14 cellular contexts compared by ENCODE assay signal in genomic region chr6:126909493-126909892, GRCh38.
A peak's percentile ranks its signal among the peaks of the same experiment; 100 is the strongest.
DNase-seq lines count a peak whose midpoint lies in the region; ATAC-seq and TF ChIP-seq lines count a peak whose summit lies in the region.
"Had no signal": no experiment of that assay in that cellular context is flagged by ENCODE, and none has a peak within 500 bp of the region (broad histone marks: within the 10 kb centered on the region; RNA-seq: fewer than 3 reads in every experiment).

No MANE protein-coding gene starts in this region.

- H3K36me3 ChIP-seq in smooth muscle cell (ENCODE audit: low read depth), result no peaks in the 10 kb centered on the region
- H3K36me3 ChIP-seq: HAP-1 had no signal

- no peaks in the 10 kb centered on the region for H3F3A ChIP-seq in smooth muscle cell (ENCODE audit: low read depth)

- TF ChIP-seq CTCF in smooth muscle cell (IDR thresholded peaks at IDR 0.05; ENCODE audit: borderline replicate concordance, insufficient read depth, poor library complexity, severe bottlenecking), result no peak
- no peak for TF ChIP-seq CTCF in coronary artery (IDR thresholded peaks at IDR 0.05)

- DNase-seq in NCI-H69 (lab: John Stamatoyannopoulos, UW) (peak; percentile 14), smooth muscle cell (lab: John Stamatoyannopoulos, UW; ENCODE audit: unreplicated experiment) (no peak), midbrain (lab: John Stamatoyannopoulos, UW) (no peak), coronary artery (ENCODE audit: low spot score) (no peak)
- no peak for DNase-seq in NK-92 treated with Interleukin-12 subunit alpha and Interleukin-12 subunit beta, amount 100 ng/mL, for 24 hours (lab: John Stamatoyannopoulos, UW)
- DNase-seq: Caco-2; CD8-positive, alpha-beta T cell; DMS53; GF-D8 had no signal

- H3K9me3 ChIP-seq in smooth muscle cell (replicated peaks; ENCODE audit: low read depth), result no peaks in the 10 kb centered on the region
- H3K9me3 ChIP-seq: A549, Caco-2, HAP-1 had no signal

- no peak overlapping the region for H3K27ac ChIP-seq in smooth muscle cell (ENCODE audit: low read depth)
- H3K27ac ChIP-seq in coronary artery, result no peak overlapping the region
- H3K27ac ChIP-seq: A549, HL-60 had no signal

- no peaks in the 10 kb centered on the region for H4K20me1 ChIP-seq in smooth muscle cell (ENCODE audit: low read depth)

- no peak overlapping the region for H3K4me3 ChIP-seq in smooth muscle cell
- no peak overlapping the region for H3K4me3 ChIP-seq in coronary artery
- H3K4me3 ChIP-seq: A549, HAP-1 had no signal

- peak overlapping the region; percentile 28 for H2AFZ ChIP-seq in smooth muscle cell (ENCODE audit: low read depth)

- 41% methylated on average over 3 of the region's 3 CpGs for WGBS in smooth muscle cell (ENCODE audit: low lambda C conversion rate)

- H3K79me2 ChIP-seq in smooth muscle cell (ENCODE audit: low read depth), result no peaks in the 10 kb centered on the region

- H3K4me2 ChIP-seq in smooth muscle cell, result no peak overlapping the region
- H3K4me2 ChIP-seq: A549 had no signal

- H3K4me1 ChIP-seq in smooth muscle cell (ENCODE audit: low read depth), result no peaks in the 10 kb centered on the region
- H3K4me1 ChIP-seq: A549, HAP-1 had no signal

- peak; percentile 71 for ATAC-seq in GM19324 (IDR thresholded peaks at IDR 0.05; ENCODE audit: low FRiP score, unreplicated experiment)
- peak; percentile 40 for ATAC-seq in HG02938 (IDR thresholded peaks at IDR 0.05; ENCODE audit: unreplicated experiment)
- ATAC-seq: A549; CD8-positive, alpha-beta T cell had no signal

- H3K9ac ChIP-seq in smooth muscle cell (ENCODE audit: low read depth), result no peak overlapping the region

- H3K27me3 ChIP-seq in smooth muscle cell (ENCODE audit: low read depth), result no peaks in the 10 kb centered on the region
